In genomic region chr16:23795369-23795768, GRCh38 we compare ENCODE assay signal across 25 cellular contexts. TPM values are rescaled to one million over a fixed set of nuclear protein-coding genes. Genes with fewer than 3 reads are reported as not detected.
DNase-seq lines count a peak whose midpoint lies in the region; ATAC-seq, FAIRE-seq and TF ChIP-seq lines count a peak whose summit lies in the region.
"Had no signal": no experiment of that assay in that cellular context is flagged by ENCODE, and none has a peak within 500 bp of the region (broad histone marks: within the 10 kb centered on the region; RNA-seq: fewer than 3 reads in every experiment).

No MANE protein-coding gene starts in this region.

- no peak overlapping the region for H3K27ac ChIP-seq in K562 (ENCODE audit: extremely low read depth, low read depth, low read length)
- no peak overlapping the region for H3K27ac ChIP-seq in foreskin keratinocyte
- H3K27ac ChIP-seq in small intestine (ENCODE audit: low read depth in 1 of 2, low read length in 1 of 2) = peak overlapping the region; percentile 46 to 75
- H3K27ac ChIP-seq in right lobe of liver = no peak overlapping the region
- H3K27ac ChIP-seq: A549; BLaER1 treated with 17β-estradiol and CSF1 and Interleukin-3, amounts not matched to agents 10 nM and 100 nM; GM23248 had no signal

- H4K20me1 ChIP-seq in K562 (replicated peaks; ENCODE audit: control insufficient read depth, insufficient read depth, low read length) = no peaks in the 10 kb centered on the region
- H4K20me1 ChIP-seq: BLaER1 treated with 17β-estradiol and CSF1 and Interleukin-3, amounts not matched to agents 10 nM and 100 nM had no signal

- H3K9ac ChIP-seq in K562 (ENCODE audit: insufficient read depth in 1 of 2, low read depth in 2 of 2, low read length in 2 of 2) = no peak overlapping the region
- H3K9ac ChIP-seq: BLaER1 treated with 17β-estradiol and CSF1 and Interleukin-3, amounts not matched to agents 10 nM and 100 nM; GM23248 had no signal

- H3K9me3 ChIP-seq in K562 (replicated peaks; ENCODE audit: control insufficient read depth, insufficient read depth, low read depth, low read length) (no peaks in the 10 kb centered on the region), small intestine (ENCODE audit: control insufficient read depth, low read depth) (no peaks in the 10 kb centered on the region), right lobe of liver (no peaks in the 10 kb centered on the region)
- H3K9me3 ChIP-seq: A549; BE2C; BLaER1 treated with 17β-estradiol and CSF1 and Interleukin-3, amounts not matched to agents 10 nM and 100 nM had no signal

- H3K79me2 ChIP-seq in K562 (ENCODE audit: control insufficient read depth, insufficient read depth, low read length) = no peaks in the 10 kb centered on the region

- no peak overlapping the region for H3K4me2 ChIP-seq in K562 (ENCODE audit: insufficient read depth, low read length)
- H3K4me2 ChIP-seq: A549; BLaER1 treated with 17β-estradiol and CSF1 and Interleukin-3, amounts not matched to agents 10 nM and 100 nM had no signal

- POLR2A ChIA-PET in K562 (lab: Yijun Ruan, JAX) = interaction anchor here (0.6 kb wide), 1 partner anchor 171 kb away, joined by 5 read pairs; no protein-coding TSS in a partner anchor

- intact Hi-C loops in K562 (cut with micrococcal nuclease) (no loop called here), right lobe of liver (cut with DNase I) (no loop called here)

- no peaks in the 10 kb centered on the region for H3K36me3 ChIP-seq in K562 (ENCODE audit: control insufficient read depth, insufficient read depth, low read length)
- H3K36me3 ChIP-seq in small intestine (ENCODE audit: control insufficient read depth in 2 of 2, insufficient read depth in 2 of 2, low read length in 2 of 2) = no peaks in the 10 kb centered on the region
- H3K36me3 ChIP-seq in right lobe of liver = no peaks in the 10 kb centered on the region
- H3K36me3 ChIP-seq: BE2C; BLaER1 treated with 17β-estradiol and CSF1 and Interleukin-3, amounts not matched to agents 10 nM and 100 nM had no signal

- no peaks in the 10 kb centered on the region; a peak in 1 of 5 replicates for H3K4me1 ChIP-seq in K562 (replicated peaks in 1 of 2; ENCODE audit: control insufficient read depth in 2 of 2, insufficient read depth in 2 of 2, low read length in 2 of 2)
- H3K4me1 ChIP-seq in foreskin keratinocyte = no peaks in the 10 kb centered on the region
- H3K4me1 ChIP-seq in small intestine (ENCODE audit: control insufficient read depth in 2 of 2, insufficient read depth in 1 of 2, low read depth in 1 of 2, low read length in 1 of 2) = no peaks in the 10 kb centered on the region
- H3K4me1 ChIP-seq in right lobe of liver = no peaks in the 10 kb centered on the region
- H3K4me1 ChIP-seq: A549, BE2C had no signal

- BruUV-seq in K562 (replicated peaks; lab: Mats Ljungman, UMichigan) = no TSS peak

- TF ChIP-seq EP300 in K562 (IDR thresholded peaks at IDR 0.05; ENCODE audit: low read length) = no peak

- no peak for TF ChIP-seq POLR2A in K562 (conservative IDR thresholded peaks at IDR 0.05)
- TF ChIP-seq POLR2A in right lobe of liver (IDR thresholded peaks at IDR 0.05) = no peak

- no peaks in the 10 kb centered on the region for H3K9me1 ChIP-seq in K562 (ENCODE audit: control insufficient read depth, insufficient read depth, low read length)

- FAIRE-seq in K562 (lab: Jason Lieb, UNC) = peak; percentile 6
- no peak for FAIRE-seq in small intestine (lab: Jason Lieb, UNC)
- FAIRE-seq: A549, G401.6, GM12892, H1 had no signal

- TF ChIP-seq RAD21 in K562 (CRISPR knock-in tag; conservative IDR thresholded peaks at IDR 0.05 in 1 of 2, IDR thresholded peaks at IDR 0.05 in 1 of 2) = no peak

- CTCF ChIA-PET in K562 (lab: Yijun Ruan, JAX; ENCODE audit: low intra/inter-chr PET ratio) = no interaction called here

- no peak overlapping the region for H2AFZ ChIP-seq in K562 (ENCODE audit: low read depth, low read length)
- H2AFZ ChIP-seq: GM23248 had no signal

- in situ Hi-C loops in K562 (cut with MboI) = no loop called here

- WGBS in K562 (ENCODE audit: insufficient coverage, low coverage, missing lambda C conversion rate) = 29% methylated on average over 6 of the region's 6 CpGs
- 24 to 63% (median 51%) methylated on average over 6 of the region's 6 CpGs for WGBS in small intestine, 3 donors
- WGBS in right lobe of liver (ENCODE audit: insufficient coverage, low coverage, low lambda C conversion rate, missing lambda C conversion rate) = 80% methylated on average over 6 of the region's 6 CpGs

- no peak for TF ChIP-seq CTCF in K562 (IDR thresholded peaks at IDR 0.05 in 2 of 3, conservative IDR thresholded peaks at IDR 0.05 in 1 of 3; ENCODE audit: insufficient read depth in 2 of 3, low read depth in 1 of 3, low read length in 3 of 3)
- no peak for TF ChIP-seq CTCF in foreskin keratinocyte (conservative IDR thresholded peaks at IDR 0.05)
- TF ChIP-seq CTCF in right lobe of liver (IDR thresholded peaks at IDR 0.05) = no peak

- H3K27me3 ChIP-seq in K562 (ENCODE audit: control insufficient read depth in 2 of 2, insufficient read depth in 2 of 2, low read length in 2 of 2) (no peaks in the 10 kb centered on the region), foreskin keratinocyte (no peaks in the 10 kb centered on the region), small intestine (ENCODE audit: control insufficient read depth in 2 of 2, insufficient read depth in 2 of 2, low read length in 2 of 2) (no peaks in the 10 kb centered on the region), right lobe of liver (no peaks in the 10 kb centered on the region)
- H3K27me3 ChIP-seq: BE2C; BLaER1 treated with 17β-estradiol and CSF1 and Interleukin-3, amounts not matched to agents 10 nM and 100 nM had no signal

- no peak overlapping the region for H3K4me3 ChIP-seq in K562
- H3K4me3 ChIP-seq in small intestine (ENCODE audit: low read depth in 1 of 2, low read length in 2 of 2) = no peak overlapping the region
- no peak overlapping the region for H3K4me3 ChIP-seq in right lobe of liver
- H3K4me3 ChIP-seq: A549; BLaER1 treated with 17β-estradiol and CSF1 and Interleukin-3, amounts not matched to agents 10 nM and 100 nM; GM23248 had no signal

- peak; percentile 1 for DNase-seq in LHCN-M2 (ENCODE audit: low read depth)
- DNase-seq in K562 (ENCODE audit: extremely low read depth in 1 of 4, low spot score in 3 of 4) = no peak
- no peak for DNase-seq in foreskin keratinocyte
- DNase-seq in small intestine = peak; percentile 58
- no peak for DNase-seq in right lobe of liver
- no peak for DNase-seq in T-helper 2 cell
- no peak for DNase-seq in NCI-H1436 treated with DMSO at 0.1 percent for 48 hours (lab: John Stamatoyannopoulos, UW)
- no peak for DNase-seq in HK-2 (ENCODE audit: unreplicated experiment)
- DNase-seq: 8988T; ACHN; AML-193; BE2C; CD4-positive, alpha-beta memory T cell; COR-L47; DMS153; DND-41; GM23248; H7; HCEC 1CT had no signal

- ATAC-seq in K562 (no peak), foreskin keratinocyte (peak; percentile 43), right lobe of liver (no peak)
- ATAC-seq: A549 had no signal

RNA-seq across cellular contexts. Expression of gene PRKCB, which starts 40.4 kb away (rescaled TPM):
- total RNA-seq in LHCN-M2 (2014; rRNA removed) (not detected in 2 replicates), K562 (2014; rRNA removed) (111 and 151 TPM in 2 replicates), K562 (2014; rRNA removed; fragmentation: Illumina TruSeq; extraction: Trizol) (184 and 197 TPM in 2 replicates), K562 (2015; rRNA removed; fragmentation: Illumina TruSeq; extraction: Trizol) (140 and 148 TPM in 2 replicates), K562 (2021) (199 and 214 TPM in 2 replicates), foreskin keratinocyte (0.20 TPM in 1 of 2 replicates, not detected in the other), right lobe of liver (1 to 10 TPM; 1.7 to 8.1 (median 3.5) TPM)
- polyA plus RNA-seq in LHCN-M2 (2012) = not detected
- 589 and 727 TPM in 2 replicates for total RNA-seq in K562 (2011; cell fraction: chromatin; rRNA removed; ENCODE audit: low replicate concordance)
- total RNA-seq in K562 (2011; cell fraction: nucleolus; rRNA removed) = 260 and 276 TPM in 2 replicates
- total RNA-seq in K562 (2011; cell fraction: nucleoplasm; rRNA removed) = 490 and 887 TPM in 2 replicates
- polyA plus RNA-seq in K562 (2011; rRNA removed) (157 and 276 TPM in 2 replicates), K562 (2014; fragmentation: Illumina TruSeq; extraction: Trizol) (161 and 185 TPM in 2 replicates), K562 (2014; fragmentation: Nextera tagmentation; extraction: Ambion mirVana) (10 to 100 TPM; 49.9 to 64.3 TPM), K562 (2014; rRNA removed) (102 and 116 TPM in 2 replicates), foreskin keratinocyte (0.01 TPM in 1 of 2 replicates, not detected in the other), small intestine (1 to 10 TPM; 2.3 to 5.1 (median 2.9) TPM)
- 122 and 401 TPM in 2 replicates for polyA plus RNA-seq in K562 (2011; cell fraction: cytosol; rRNA removed)
- polyA plus RNA-seq in K562 (2011; cell fraction: nucleus; rRNA removed) = 204 and 318 TPM in 2 replicates
- polyA plus RNA-seq in K562 (2012) = 162 and 213 TPM in 2 replicates
- 397 and 705 TPM in 2 replicates for polyA minus RNA-seq in K562 (2011; rRNA and poly(A)+ RNA removed)
- 224 and 329 TPM in 2 replicates for polyA minus RNA-seq in K562 (2011; cell fraction: cytosol; rRNA and poly(A)+ RNA removed)
- 155 and 218 TPM in 2 replicates for polyA minus RNA-seq in K562 (2011; cell fraction: nucleus; rRNA and poly(A)+ RNA removed)
- total RNA-seq: GM23248 had no signal
- polyA plus RNA-seq: GM23248 had no signal

RNA-seq across cellular contexts. Expression of gene CHP2, which starts 40.5 kb away (rescaled TPM):
- total RNA-seq in LHCN-M2 (2014; rRNA removed) (not detected in 2 replicates), K562 (2014; rRNA removed) (0.50 and 1.1 TPM in 2 replicates), K562 (2014; rRNA removed; fragmentation: Illumina TruSeq; extraction: Trizol) (0.80 and 0.83 TPM in 2 replicates), K562 (2015; rRNA removed; fragmentation: Illumina TruSeq; extraction: Trizol) (0.76 and 0.87 TPM in 2 replicates), K562 (2021) (0.95 and 1.1 TPM in 2 replicates), foreskin keratinocyte (not detected in 2 replicates), right lobe of liver (not detected)
- polyA plus RNA-seq in LHCN-M2 (2012) = not detected
- total RNA-seq in K562 (2011; cell fraction: chromatin; rRNA removed; ENCODE audit: low replicate concordance) = 0.39 and 0.46 TPM in 2 replicates
- total RNA-seq in K562 (2011; cell fraction: nucleolus; rRNA removed) = 0.33 and 0.39 TPM in 2 replicates
- total RNA-seq in K562 (2011; cell fraction: nucleoplasm; rRNA removed) = 0.51 and 0.84 TPM in 2 replicates
- polyA plus RNA-seq in K562 (2011; rRNA removed) (0.43 and 0.85 TPM in 2 replicates), K562 (2014; fragmentation: Illumina TruSeq; extraction: Trizol) (0.78 and 1.1 TPM in 2 replicates), K562 (2014; fragmentation: Nextera tagmentation; extraction: Ambion mirVana) (under 1 TPM; 0.23 to 0.45 TPM), K562 (2014; rRNA removed) (1.1 and 1.2 TPM in 2 replicates), foreskin keratinocyte (0.02 TPM in 1 of 2 replicates, not detected in the other), small intestine (100 to 1,000 TPM; 144 to 416 (median 338) TPM)
- 0.38 and 0.52 TPM in 2 replicates for polyA plus RNA-seq in K562 (2011; cell fraction: cytosol; rRNA removed)
- 0.24 and 1.1 TPM in 2 replicates for polyA plus RNA-seq in K562 (2011; cell fraction: nucleus; rRNA removed)
- polyA plus RNA-seq in K562 (2012) = 1.2 and 1.9 TPM in 2 replicates
- 0.21 and 0.67 TPM in 2 replicates for polyA minus RNA-seq in K562 (2011; rRNA and poly(A)+ RNA removed)
- polyA minus RNA-seq in K562 (2011; cell fraction: cytosol; rRNA and poly(A)+ RNA removed) = 0.57 TPM in 1 of 2 replicates, not detected in the other
- 0.22 and 0.40 TPM in 2 replicates for polyA minus RNA-seq in K562 (2011; cell fraction: nucleus; rRNA and poly(A)+ RNA removed)
- total RNA-seq: CD4-positive, alpha-beta memory T cell; GM23248 had no signal
- polyA plus RNA-seq: A549; CD14-positive monocyte; CD4-positive, alpha-beta memory T cell; GM23248 had no signal

Comparison
In these comparisons a context has a peak if more than half of its experiments do, and no peak if none do; other contexts are left out.
1. DNase-seq: peak in LHCN-M2 (single experiment) and small intestine (single experiment); none in K562 (0 of 4), foreskin keratinocyte (0 of 2), right lobe of liver (0 of 3), T-helper 2 cell (0 of 5), NCI-H1436 treated with DMSO at 0.1 percent for 48 hours (single experiment) and HK-2 (single experiment).
2. H3K27ac ChIP-seq: peak in small intestine (2 of 2); none in K562 (single experiment), foreskin keratinocyte (single experiment) and right lobe of liver (0 of 3).
3. RNA of gene PRKCB, which starts 40.4 kb away (total RNA-seq): 111 to 887 TPM in K562; 1.7 to 8.1 TPM in right lobe of liver, 0.20 TPM in foreskin keratinocyte and not detected in LHCN-M2; every median in the first group is over 10 times any median in the second.